In genomic region chr5:43017438-43017820, GRCh38 we compare ENCODE assay signal across 8 cellular contexts. TPM values are rescaled to one million over a fixed set of nuclear protein-coding genes. Genes with fewer than 3 reads are reported as not detected.
DNase-seq lines count a peak whose midpoint lies in the region; ATAC-seq and TF ChIP-seq lines count a peak whose summit lies in the region.

No MANE protein-coding gene starts in this region.

- peak; percentile 19 for ATAC-seq in stimulated activated naive CD8-positive, alpha-beta T cell treated with anti-CD3 and anti-CD28 coated beads, Interleukin-15, Interleukin-2, amounts not matched to agents 100 U/mL and 50 U/mL, for 24 hours
- ATAC-seq in HG02571 (IDR thresholded peaks at IDR 0.05; ENCODE audit: unreplicated experiment) (no peak), HG03521 (IDR thresholded peaks at IDR 0.05; ENCODE audit: unreplicated experiment) (no peak)

- in situ Hi-C loops in brain microvascular endothelial cell (cut with HindIII; ENCODE audit: low pct_ligation_motif_present, low sequenced_read_pairs) = no loop called here

- H3K9ac ChIP-seq in BLaER1 treated with 17β-estradiol and CSF1 and Interleukin-3, amounts not matched to agents 10 nM and 100 nM = peak overlapping the region; percentile 84 to 96 (median 91)
- peak overlapping the region; percentile 66 for H3K9ac ChIP-seq in OCI-LY3 (ENCODE audit: low read length)

- H3K4me2 ChIP-seq in BLaER1 treated with 17β-estradiol and CSF1 and Interleukin-3, amounts not matched to agents 10 nM and 100 nM = peak overlapping the region; percentile 80 to 97 (median 93)
- H3K4me2 ChIP-seq in OCI-LY3 (ENCODE audit: low read length) = peak overlapping the region; percentile 89

- no peaks in the 10 kb centered on the region for H3K27me3 ChIP-seq in BLaER1 treated with 17β-estradiol and CSF1 and Interleukin-3, amounts not matched to agents 10 nM and 100 nM
- H3K27me3 ChIP-seq in OCI-LY3 (ENCODE audit: low read depth, low read length) (peaks cover 22% of the 10 kb centered on the region), brain microvascular endothelial cell (replicated peaks) (no peaks in the 10 kb centered on the region), layer of hippocampus (ENCODE audit: control insufficient read depth, insufficient read depth, low read length) (peaks cover 19% of the 10 kb centered on the region)

- H3K36me3 ChIP-seq in BLaER1 treated with 17β-estradiol and CSF1 and Interleukin-3, amounts not matched to agents 10 nM and 100 nM = 0 out of 22 replicates have a peak, but pooled peaks cover 0 to 6% (median 0%) of the 10 kb centered on the region in 11 experiments
- no peaks in the 10 kb centered on the region for H3K36me3 ChIP-seq in OCI-LY3 (replicated peaks; ENCODE audit: low read depth, low read length)
- no peaks in the 10 kb centered on the region for H3K36me3 ChIP-seq in brain microvascular endothelial cell (replicated peaks)

- peaks cover 31 to 40% (median 36%) of the 10 kb centered on the region in 10 experiments for H3K4me1 ChIP-seq in BLaER1 treated with 17β-estradiol and CSF1 and Interleukin-3, amounts not matched to agents 10 nM and 100 nM
- peaks cover 6% of the 10 kb centered on the region; the same call in 1 of the 2 replicates for H3K4me1 ChIP-seq in OCI-LY3 (ENCODE audit: low read length)

- H3K27ac ChIP-seq in BLaER1 treated with 17β-estradiol and CSF1 and Interleukin-3, amounts not matched to agents 10 nM and 100 nM = peak overlapping the region; percentile 91 to 98 (median 95)
- H3K27ac ChIP-seq in OCI-LY3 (ENCODE audit: low read length) (peak overlapping the region; percentile 86; the same call in 1 of the 2 replicates), brain microvascular endothelial cell (peak overlapping the region; percentile 96), layer of hippocampus (ENCODE audit: low read depth, low read length) (peak overlapping the region; percentile 91)

- TF ChIP-seq CTCF in OCI-LY3 (IDR thresholded peaks at IDR 0.05; ENCODE audit: low read depth, low read length) (no peak), brain microvascular endothelial cell (IDR thresholded peaks at IDR 0.05; ENCODE audit: low read depth, low read length, missing control alignments) (no peak)

- peak overlapping the region; percentile 75; the same call in 1 of the 2 replicates for H2AFZ ChIP-seq in OCI-LY3 (ENCODE audit: low read depth, low read length)

- H4K20me1 ChIP-seq in BLaER1 treated with 17β-estradiol and CSF1 and Interleukin-3, amounts not matched to agents 10 nM and 100 nM = no peaks in the 10 kb centered on the region
- no peaks in the 10 kb centered on the region for H4K20me1 ChIP-seq in OCI-LY3 (ENCODE audit: insufficient read depth, low read length)

- peak; percentile 58 for DNase-seq in H4 (ENCODE audit: low spot score)
- no peak for DNase-seq in brain microvascular endothelial cell
- DNase-seq in stimulated activated naive CD8-positive, alpha-beta T cell treated with anti-CD3 and anti-CD28 coated beads, Interleukin-15, Interleukin-2, amounts not matched to agents 100 U/mL and 50 U/mL, for 24 hours = peak; percentile 47

- peak overlapping the region; percentile 69 to 79 (median 74) for H3K4me3 ChIP-seq in BLaER1 treated with 17β-estradiol and CSF1 and Interleukin-3, amounts not matched to agents 10 nM and 100 nM
- H3K4me3 ChIP-seq in OCI-LY3 (ENCODE audit: low read length) (peak overlapping the region; percentile 87), brain microvascular endothelial cell (ENCODE audit: low read depth, low read length) (peak overlapping the region; percentile 73)

- H3K9me3 ChIP-seq in BLaER1 treated with 17β-estradiol and CSF1 and Interleukin-3, amounts not matched to agents 10 nM and 100 nM (replicated peaks in 1 of 11) = no peaks in the 10 kb centered on the region
- no peaks in the 10 kb centered on the region for H3K9me3 ChIP-seq in OCI-LY3 (ENCODE audit: insufficient read depth, low read length)

- no peaks in the 10 kb centered on the region for H3K79me2 ChIP-seq in OCI-LY3 (ENCODE audit: low read length)

RNA-seq across cellular contexts. Expression of gene ANXA2R, which starts 22.7 kb away (rescaled TPM):
- 4.5 TPM in 2 replicates for total RNA-seq in H4 (2014; rRNA removed; shearing (Covaris generic))
